In genomic region chr11:96219981-96220623, GRCh38 we compare ENCODE assay signal across 8 cellular contexts.
DNase-seq lines count a peak whose midpoint lies in the region; ATAC-seq and TF ChIP-seq lines count a peak whose summit lies in the region.

No MANE protein-coding gene starts in this region.

- H3K9me3 ChIP-seq in lower lobe of right lung (no peaks in the 10 kb centered on the region), BE2C (no peaks in the 10 kb centered on the region), SJCRH30 (replicated peaks) (no peaks in the 10 kb centered on the region)

- H3K27me3 ChIP-seq in lower lobe of right lung (ENCODE audit: low read depth) (no peaks in the 10 kb centered on the region), BE2C (no peaks in the 10 kb centered on the region), SJCRH30 (no peaks in the 10 kb centered on the region)

- no peaks in the 10 kb centered on the region for H3K9me3 Mint-ChIP-seq in activated naive CD8-positive, alpha-beta T cell treated with anti-CD3 and anti-CD28 coated beads, Interleukin-2, amount 50 U/mL, for 24 hours

- no peak overlapping the region for H3K4me3 Mint-ChIP-seq in activated naive CD8-positive, alpha-beta T cell treated with anti-CD3 and anti-CD28 coated beads, Interleukin-2, amount 50 U/mL, for 24 hours

- H3K4me1 Mint-ChIP-seq in activated naive CD8-positive, alpha-beta T cell treated with anti-CD3 and anti-CD28 coated beads, Interleukin-2, amount 50 U/mL, for 24 hours = peaks cover 86% of the 10 kb centered on the region

- peaks cover 61% of the 10 kb centered on the region for H3K4me1 ChIP-seq in lower lobe of right lung
- H3K4me1 ChIP-seq in BE2C = peaks cover 37% of the 10 kb centered on the region
- H3K4me1 ChIP-seq in SJCRH30 = peaks cover 9% of the 10 kb centered on the region; the same call in 1 of the 2 replicates

- intact Hi-C loops in lower lobe of right lung (cut with DNase I) = no loop called here

- H3K36me3 ChIP-seq in lower lobe of right lung (no peaks in the 10 kb centered on the region), BE2C (no peaks in the 10 kb centered on the region), SJCRH30 (no peaks in the 10 kb centered on the region)

- peaks cover 5% of the 10 kb centered on the region for H3K36me3 Mint-ChIP-seq in activated naive CD8-positive, alpha-beta T cell treated with anti-CD3 and anti-CD28 coated beads, Interleukin-2, amount 50 U/mL, for 24 hours (ENCODE audit: low read depth)

- TF ChIP-seq CTCF in lower lobe of right lung (IDR thresholded peaks at IDR 0.05) (no peak), BE2C (IDR thresholded peaks at IDR 0.05; ENCODE audit: low read depth, low read length) (no peak)

- DNase-seq in AG08395 (ENCODE audit: low spot score) (peak; percentile 59), HS-5 (ENCODE audit: low read depth) (peak; percentile 24), lower lobe of right lung (no peak), BE2C (no peak), SJCRH30 (no peak), LoVo (ENCODE audit: low spot score) (no peak), NCI-H774 (lab: John Stamatoyannopoulos, UW) (no peak)
- no peak for DNase-seq in activated naive CD8-positive, alpha-beta T cell treated with anti-CD3 and anti-CD28 coated beads, Interleukin-2, amount 50 U/mL, for 24 hours

- peak overlapping the region; percentile 47 for H3K27ac ChIP-seq in lower lobe of right lung
- H3K27ac ChIP-seq in SJCRH30 = no peak overlapping the region

- H3K27ac Mint-ChIP-seq in activated naive CD8-positive, alpha-beta T cell treated with anti-CD3 and anti-CD28 coated beads, Interleukin-2, amount 50 U/mL, for 24 hours = peak overlapping the region; percentile 70

- H3K4me3 ChIP-seq in lower lobe of right lung (no peak overlapping the region), BE2C (ENCODE audit: low read depth, low read length) (no peak overlapping the region), SJCRH30 (no peak overlapping the region)

- ATAC-seq in activated naive CD8-positive, alpha-beta T cell treated with anti-CD3 and anti-CD28 coated beads, Interleukin-2, amount 50 U/mL, for 24 hours = no peak
- ATAC-seq in lower lobe of right lung = peak; percentile 44 to 64

- no peaks in the 10 kb centered on the region for H3K27me3 Mint-ChIP-seq in activated naive CD8-positive, alpha-beta T cell treated with anti-CD3 and anti-CD28 coated beads, Interleukin-2, amount 50 U/mL, for 24 hours

Comparison
In these comparisons a context has a peak if more than half of its experiments do, and no peak if none do; other contexts are left out.
1. DNase-seq: peak in AG08395 (single experiment) and HS-5 (single experiment); none in activated naive CD8-positive, alpha-beta T cell treated with anti-CD3 and anti-CD28 coated beads, Interleukin-2, amount 50 U/mL, for 24 hours (single experiment), lower lobe of right lung (single experiment), BE2C (single experiment), SJCRH30 (0 of 2), LoVo (single experiment) and NCI-H774 (single experiment).